Comparison of ENCODE assay signal across 1 cellular context in genomic region chr2:46547223-46548102, GRCh38.
A peak's percentile ranks its signal among the peaks of the same experiment; 100 is the strongest.
TF ChIP-seq lines count a peak whose summit lies in the region.

No MANE protein-coding gene starts in this region.

TF ChIP-seq in HepG2, 621 proteins besides CTCF, POLR2A, EP300 and RAD21 (continued from another document and continues in another):
- TF ChIP-seq NONO (IDR thresholded peaks at IDR 0.05) = no peak
- peak; percentile 77; the same call in 1 of the 2 replicates for TF ChIP-seq NONO (CRISPR knock-in tag; conservative IDR thresholded peaks at IDR 0.05)
- peak; percentile 94 for TF ChIP-seq HHEX (CRISPR knock-in tag; IDR thresholded peaks at IDR 0.05)
- 0 out of 2 replicates have a peak, but pooled peaks have one; percentile 50 for TF ChIP-seq THAP9 (CRISPR knock-in tag; IDR thresholded peaks at IDR 0.05; ENCODE audit: borderline replicate concordance)
- TF ChIP-seq DMAP1 (CRISPR knock-in tag; IDR thresholded peaks at IDR 0.05) = peak; percentile 60; the same call in 1 of the 2 replicates
- TF ChIP-seq REST (IDR thresholded peaks at IDR 0.05; ENCODE audit: borderline replicate concordance in 1 of 2, low read depth in 1 of 2, low read length in 2 of 2) = peak in 1 of 2 experiments; percentile 75; a peak in 1 of 4 replicates
- peak; percentile 76 for TF ChIP-seq BORCS8-MEF2B (CRISPR knock-in tag; IDR thresholded peaks at IDR 0.05)
- peak; percentile 49; the same call in 1 of the 2 replicates for TF ChIP-seq SIX1 (CRISPR knock-in tag; IDR thresholded peaks at IDR 0.05; ENCODE audit: borderline replicate concordance)
- 0 out of 2 replicates have a peak, but pooled peaks have one; percentile 32 for TF ChIP-seq ZSCAN9 (CRISPR knock-in tag; IDR thresholded peaks at IDR 0.05; ENCODE audit: borderline replicate concordance)
- TF ChIP-seq POLR2AphosphoS2 (IDR thresholded peaks at IDR 0.05; ENCODE audit: low read depth, low read length) = no peak
- TF ChIP-seq ZNF607 (CRISPR knock-in tag; IDR thresholded peaks at IDR 0.05; ENCODE audit: borderline replicate concordance) = no peak
- no peak for TF ChIP-seq SYNCRIP (IDR thresholded peaks at IDR 0.05; ENCODE audit: insufficient read depth, low read depth, low read length)
- peak; percentile 83 for TF ChIP-seq ZNF605 (CRISPR knock-in tag; IDR thresholded peaks at IDR 0.05)
- 0 out of 4 replicates have a peak, but pooled peaks of 1 of the 2 experiments have one; percentile 57 for TF ChIP-seq KLF16 (CRISPR knock-in tag; IDR thresholded peaks at IDR 0.05)
- no peak for TF ChIP-seq ZNF350 (CRISPR knock-in tag; IDR thresholded peaks at IDR 0.05; ENCODE audit: borderline replicate concordance, low read depth)
- TF ChIP-seq HDAC2 (CRISPR knock-in tag; IDR thresholded peaks at IDR 0.05) = peak; percentile 84
- TF ChIP-seq ZKSCAN8 (CRISPR knock-in tag; IDR thresholded peaks at IDR 0.05; ENCODE audit: borderline replicate concordance) = peak; percentile 79; the same call in 1 of the 2 replicates
- no peak for TF ChIP-seq ZBED4 (CRISPR knock-in tag; IDR thresholded peaks at IDR 0.05; ENCODE audit: borderline replicate concordance)
- no peak for TF ChIP-seq WIZ (CRISPR knock-in tag; IDR thresholded peaks at IDR 0.05)
- no peak for TF ChIP-seq PHB2 (IDR thresholded peaks at IDR 0.05; ENCODE audit: partially characterized antibody)
- no peak for TF ChIP-seq FOXO4 (CRISPR knock-in tag; conservative IDR thresholded peaks at IDR 0.05)
- TF ChIP-seq PAXIP1 (CRISPR knock-in tag; conservative IDR thresholded peaks at IDR 0.05) = peak; percentile 50; the same call in 1 of the 2 replicates
- TF ChIP-seq CCAR2 (optimal IDR thresholded peaks at IDR 0.05; ENCODE audit: low read depth, low read length) = peak; percentile 67
- TF ChIP-seq TEF (CRISPR knock-in tag; IDR thresholded peaks at IDR 0.05) = no peak
- TF ChIP-seq SRSF1 (optimal IDR thresholded peaks at IDR 0.05; ENCODE audit: low read depth, low read length) = no peak
- TF ChIP-seq ZNF639 (CRISPR knock-in tag; conservative IDR thresholded peaks at IDR 0.05) = no peak
- TF ChIP-seq ZMYM3 (CRISPR knock-in tag; IDR thresholded peaks at IDR 0.05) = peak; percentile 36; the same call in 1 of the 2 replicates
- peak; percentile 84 for TF ChIP-seq SAP130 (CRISPR knock-in tag; IDR thresholded peaks at IDR 0.05; ENCODE audit: low read depth)
- peak; percentile 39; the same call in 1 of the 2 replicates for TF ChIP-seq ZNF687 (CRISPR knock-in tag; IDR thresholded peaks at IDR 0.05)
- no peak for TF ChIP-seq TCF12 (IDR thresholded peaks at IDR 0.05)
- no peak for TF ChIP-seq TCF12 (CRISPR knock-in tag; IDR thresholded peaks at IDR 0.05)
- TF ChIP-seq ZNF136 (CRISPR knock-in tag; IDR thresholded peaks at IDR 0.05; ENCODE audit: low read depth) = no peak
- no peak for TF ChIP-seq ZNF460 (CRISPR knock-in tag; IDR thresholded peaks at IDR 0.05; ENCODE audit: borderline replicate concordance)
